Comparison of ENCODE assay signal across 8 cellular contexts in genomic region chr9:131423171-131423581, GRCh38. TPM values are rescaled to one million over a fixed set of nuclear protein-coding genes. Genes with fewer than 3 reads are reported as not detected.
A peak's percentile ranks its signal among the peaks of the same experiment; 100 is the strongest.
DNase-seq lines count a peak whose midpoint lies in the region; ATAC-seq, FAIRE-seq and TF ChIP-seq lines count a peak whose summit lies in the region.

No MANE protein-coding gene starts in this region.

- H3K27me3 ChIP-seq in PC-3 (ENCODE audit: low read length) (no peaks in the 10 kb centered on the region), H1 (replicated peaks in 1 of 4; ENCODE audit: control insufficient read depth in 3 of 4, extremely low read depth in 1 of 4, insufficient read depth in 3 of 4, low read length in 3 of 4) (no peaks in the 10 kb centered on the region), upper lobe of left lung (no peaks in the 10 kb centered on the region)

- H3K14ac ChIP-seq in H1 (ENCODE audit: insufficient read length), result no peak overlapping the region

- ATAC-seq in PC-3, result peak; percentile 93
- ATAC-seq in memory B cell (ENCODE audit: low read depth), result peak; percentile 93
- peak; percentile 75 to 88 for ATAC-seq in upper lobe of left lung (ENCODE audit: low FRiP score in 2 of 2)

- H3K4me3 ChIP-seq in PC-3 (ENCODE audit: low read length) (no peak overlapping the region), H1 (ENCODE audit: extremely low read depth in 1 of 4, insufficient read depth in 2 of 4, low read depth in 3 of 4, low read length in 4 of 4) (peak overlapping the region in 1 of 4 experiments; percentile 19; a peak in 1 of 8 replicates), upper lobe of left lung (no peak overlapping the region)

- no peak overlapping the region for H3K4ac ChIP-seq in H1 (replicated peaks; ENCODE audit: insufficient read length, low read depth, low read length)

- intact Hi-C loops in PC-3 (cut with micrococcal nuclease), result loop anchor here (2.0 kb wide), 1 partner anchor 28 kb away; the partner anchor contains the start of gene PRRC2B

- BruUV-seq in PC-3 (replicated peaks; lab: Mats Ljungman, UMichigan), result no TSS peak

- TF ChIP-seq CTCF in PC-3 (conservative IDR thresholded peaks at IDR 0.05; ENCODE audit: low read depth, low read length), result no peak
- no peak for TF ChIP-seq CTCF in H1 (IDR thresholded peaks at IDR 0.05; ENCODE audit: control extremely low read depth in 1 of 3, insufficient read depth in 1 of 3, low read depth in 1 of 3, low read length in 3 of 3)
- TF ChIP-seq CTCF in upper lobe of left lung (IDR thresholded peaks at IDR 0.05), result no peak

- peaks cover 80% of the 10 kb centered on the region for H3K4me1 Mint-ChIP-seq in activated T-cell treated with anti-CD3 and anti-CD28 coated beads, Interleukin-2, amount 50 U/mL, for 24 hours (ENCODE audit: low read depth)
- peaks cover 52% of the 10 kb centered on the region for H3K4me1 Mint-ChIP-seq in memory B cell

- H4K20me1 ChIP-seq in PC-3 (ENCODE audit: low read length) (peaks cover 65% of the 10 kb centered on the region), H1 (replicated peaks in 1 of 2; ENCODE audit: control insufficient read depth in 1 of 2, insufficient read depth in 2 of 2, low read length in 2 of 2) (peaks cover 53 to 60% of the 10 kb centered on the region in 2 experiments)

- H3K79me2 ChIP-seq in PC-3 (ENCODE audit: low read length) (peaks cover 100% of the 10 kb centered on the region), H1 (ENCODE audit: control insufficient read depth in 1 of 2, insufficient read depth in 2 of 2, low read length in 2 of 2) (peaks cover 81 to 99% of the 10 kb centered on the region in 2 experiments)

- no peak overlapping the region for H3K9ac ChIP-seq in PC-3 (ENCODE audit: low read length)
- H3K9ac ChIP-seq in H1 (replicated peaks in 1 of 4; ENCODE audit: extremely low read depth in 1 of 4, low read depth in 3 of 4, low read length in 3 of 4), result no peak overlapping the region

- H3K36me3 ChIP-seq in PC-3 (ENCODE audit: low read depth, low read length) (no peaks in the 10 kb centered on the region), H1 (ENCODE audit: control insufficient read depth in 2 of 4, insufficient read depth in 4 of 4, low read length in 3 of 4) (no peaks in the 10 kb centered on the region; a peak in 1 of 8 replicates), upper lobe of left lung (peaks cover 0 to under 1% (median 0%) of the 10 kb centered on the region in 4 donors)

- DNase-seq in activated T-cell treated with anti-CD3 and anti-CD28 coated beads, Interleukin-2, amount 50 U/mL, for 24 hours, result no peak
- DNase-seq in activated T-cell treated with anti-CD3 and anti-CD28 coated beads for 4 hours (no peak), PC-3 (peak; percentile 77), H1 (ENCODE audit: low read depth in 1 of 2, low spot score in 2 of 2) (peak in 1 of 2 experiments; percentile 53), memory B cell (ENCODE audit: low spot score in 2 of 2) (peak in 1 of 2 donors; percentile 57), upper lobe of left lung (peak; percentile 64 to 85), GM19239 (ENCODE audit: insufficient read length, low spot score) (no peak)
- no peak for DNase-seq in effector CD8-positive, alpha-beta T cell (lab: John Stamatoyannopoulos, UW)

- no peaks in the 10 kb centered on the region for H3K9me2 ChIP-seq in PC-3 (replicated peaks; ENCODE audit: low read length)

- H2BK20ac ChIP-seq in H1 (ENCODE audit: low read length), result no peak overlapping the region

- no peak for FAIRE-seq in H1 (lab: Jason Lieb, UNC)
- FAIRE-seq in GM19239 (lab: Jason Lieb, UNC), result no peak

- H4K91ac ChIP-seq in H1 (replicated peaks; ENCODE audit: insufficient read length, low read length), result no peak overlapping the region

- no peak overlapping the region for H3K18ac ChIP-seq in H1 (ENCODE audit: extremely low read depth, low read length)

- POLR2A ChIA-PET in PC-3 (lab: Charles Lee; ENCODE audit: unreplicated experiment) (no interaction called here), H1 (lab: Charles Lee; ENCODE audit: partially characterized antibody) (interaction anchor here (0.7 to 1.6 kb wide), 5 partner anchors 15 to 50 kb away, joined by 3 to 5 read pairs (median 3); no protein-coding TSS in a partner anchor)

- TF ChIP-seq EP300 in H1 (IDR thresholded peaks at IDR 0.05; ENCODE audit: borderline replicate concordance in 1 of 2, low read depth in 2 of 2, low read length in 2 of 2) (no peak), upper lobe of left lung (IDR thresholded peaks at IDR 0.05) (no peak)

- no peaks in the 10 kb centered on the region for H3K9me3 Mint-ChIP-seq in activated T-cell treated with anti-CD3 and anti-CD28 coated beads, Interleukin-2, amount 50 U/mL, for 24 hours
- no peaks in the 10 kb centered on the region for H3K9me3 Mint-ChIP-seq in memory B cell

- H3K27me3 Mint-ChIP-seq in activated T-cell treated with anti-CD3 and anti-CD28 coated beads, Interleukin-2, amount 50 U/mL, for 24 hours, result no peaks in the 10 kb centered on the region
- H3K27me3 Mint-ChIP-seq in memory B cell, result no peaks in the 10 kb centered on the region

- H3K4me1 ChIP-seq in PC-3 (ENCODE audit: insufficient read depth, low read length) (peaks cover 20% of the 10 kb centered on the region), H1 (replicated peaks in 1 of 4; ENCODE audit: control insufficient read depth in 3 of 4, insufficient read depth in 4 of 4, low read length in 3 of 4) (peaks cover 21 to 39% (median 35%) of the 10 kb centered on the region in 4 experiments), upper lobe of left lung (peaks cover 50 to 70% (median 54%) of the 10 kb centered on the region in 4 donors)

- H3K4me2 ChIP-seq in PC-3 (ENCODE audit: low read length), result peak overlapping the region; percentile 51
- H3K4me2 ChIP-seq in H1 (ENCODE audit: insufficient read depth in 1 of 2, low read depth in 2 of 2, low read length in 2 of 2), result peak overlapping the region; percentile 7 to 31; a peak in 3 of 4 replicates

- CTCF ChIA-PET in PC-3 (lab: Charles Lee), result interaction anchor here (0.9 kb wide), 1 partner anchor 73 kb away, joined by 3 read pairs; no protein-coding TSS in a partner anchor
- CTCF ChIA-PET in H1 (lab: Charles Lee; ENCODE audit: partially characterized antibody), result interaction anchor here (0.7 to 2.7 kb wide), 6 partner anchors 10 to 74 kb away, joined by 3 to 10 read pairs (median 5); no protein-coding TSS in a partner anchor

- peaks cover 17% of the 10 kb centered on the region for H3K79me1 ChIP-seq in H1 (ENCODE audit: low read depth, low read length)

- no peak overlapping the region for H4K8ac ChIP-seq in H1 (ENCODE audit: extremely low read depth, insufficient read depth, low read length)

- H3K9me3 ChIP-seq in PC-3 (ENCODE audit: low read length), result no peaks in the 10 kb centered on the region
- no peaks in the 10 kb centered on the region for H3K9me3 ChIP-seq in H1 (ENCODE audit: insufficient read depth in 2 of 2, low read depth in 1 of 2, low read length in 1 of 2)
- H3K9me3 ChIP-seq in upper lobe of left lung, result no peaks in the 10 kb centered on the region

- H2AK5ac ChIP-seq in H1 (ENCODE audit: low read depth, low read length), result no peak overlapping the region

- peaks cover 63% of the 10 kb centered on the region for H3K36me3 Mint-ChIP-seq in activated T-cell treated with anti-CD3 and anti-CD28 coated beads, Interleukin-2, amount 50 U/mL, for 24 hours (ENCODE audit: low read depth)
- peaks cover 16% of the 10 kb centered on the region for H3K36me3 Mint-ChIP-seq in memory B cell

- no peak overlapping the region for H2BK15ac ChIP-seq in H1 (ENCODE audit: low read length)

- 59% methylated on average over 14 of the region's 14 CpGs; no CpG with 5 or more reads in 1 of the 2 experiments for whole genome bisulfite sequencing in H1 (ENCODE audit: extremely low coverage in 1 of 2, insufficient coverage in 1 of 2, insufficient read length in 1 of 2, insufficient replicate concordance in 2 of 2, low coverage in 1 of 2, low lambda C conversion rate in 2 of 2, missing lambda C conversion rate in 1 of 2), 2 experiments
- WGBS in upper lobe of left lung, 2 donors, result 33 to 52% methylated on average over 13 to 14 of the region's 14 CpGs

- H2BK5ac ChIP-seq in H1 (ENCODE audit: low read depth, low read length), result no peak overlapping the region

- H3K27ac Mint-ChIP-seq in activated T-cell treated with anti-CD3 and anti-CD28 coated beads, Interleukin-2, amount 50 U/mL, for 24 hours, result peak overlapping the region; percentile 75
- peak overlapping the region; percentile 90 for H3K27ac Mint-ChIP-seq in memory B cell

- H2BK120ac ChIP-seq in H1 (replicated peaks; ENCODE audit: low read depth, low read length), result no peak overlapping the region

- H3K4me3 Mint-ChIP-seq in activated T-cell treated with anti-CD3 and anti-CD28 coated beads, Interleukin-2, amount 50 U/mL, for 24 hours, result no peak overlapping the region
- H3K4me3 Mint-ChIP-seq in memory B cell, result peak overlapping the region; percentile 43

- H3K27ac ChIP-seq in PC-3 (ENCODE audit: low read length), result peak overlapping the region; percentile 8; the same call in 1 of the 2 replicates
- H3K27ac ChIP-seq in H1 (ENCODE audit: low read depth, low read length), result no peak overlapping the region
- peak overlapping the region in 3 of 4 donors; percentile 37 to 84 (median 47) for H3K27ac ChIP-seq in upper lobe of left lung

- H3K56ac ChIP-seq in H1 (replicated peaks; ENCODE audit: insufficient read length, low read depth, low read length), result no peak overlapping the region

- no peak overlapping the region for H3K23ac ChIP-seq in H1 (ENCODE audit: insufficient read length)

- no peaks in the 10 kb centered on the region for H3F3A ChIP-seq in PC-3 (ENCODE audit: low read length, unreplicated experiment)

- H2BK12ac ChIP-seq in H1 (ENCODE audit: low read depth, low read length), result no peak overlapping the region

- no peak for TF ChIP-seq RAD21 in H1 (IDR thresholded peaks at IDR 0.05 in 1 of 2, conservative IDR thresholded peaks at IDR 0.05 in 1 of 2; ENCODE audit: low read depth in 2 of 2, low read length in 2 of 2)

- H3K23me2 ChIP-seq in H1 (ENCODE audit: low read depth, low read length), result no peaks in the 10 kb centered on the region

- TF ChIP-seq POLR2A in H1 (IDR thresholded peaks at IDR 0.05; ENCODE audit: control extremely low read depth in 1 of 2, low read depth in 2 of 2, low read length in 2 of 2) (peak in 1 of 2 experiments; percentile 59; a peak in 1 of 3 replicates), upper lobe of left lung (IDR thresholded peaks at IDR 0.05) (no peak)

- H2AFZ ChIP-seq in PC-3 (ENCODE audit: low read length) (no peak overlapping the region), H1 (ENCODE audit: low read length) (no peak overlapping the region)

- H4K5ac ChIP-seq in H1 (ENCODE audit: insufficient read length, low read depth, low read length), result no peak overlapping the region

RNA-seq across cellular contexts. Expression of gene PRRC2B, which starts 29.3 kb away (rescaled TPM):
- total RNA-seq in PC-3 (2014; rRNA removed), result 46.9 and 64.7 TPM in 2 replicates
- 249 and 255 TPM in 2 replicates for total RNA-seq in H1 (2021; fragmentation: NEBNext Ultra II Directional; extraction: Animal tissue kit (Norgen Biotek cat#: 25700))
- polyA plus RNA-seq in H1 (2011; rRNA removed), result 37.3 and 55.3 TPM in 2 replicates
- polyA plus RNA-seq in H1 (2011; cell fraction: cytosol; rRNA removed), result 32.6 TPM
- polyA plus RNA-seq in H1 (2011; cell fraction: nucleus; rRNA removed), result 115 TPM
- 96.3 to 122 TPM (median 108 TPM) in 4 replicates for polyA plus RNA-seq in H1 (2012, experiment 1 of 2)
- 52.2 TPM for polyA plus RNA-seq in H1 (2012, experiment 2 of 2)
- 64.3 TPM for polyA plus RNA-seq in H1 (2013, experiment 1 of 2)
- polyA plus RNA-seq in H1 (2013, experiment 2 of 2), result 64.7 TPM
- 102 and 131 TPM in 2 replicates for polyA minus RNA-seq in H1 (2011; rRNA and poly(A)+ RNA removed)
- polyA minus RNA-seq in H1 (2011; cell fraction: cytosol; rRNA and poly(A)+ RNA removed), result 63.8 TPM
- 69.0 TPM for polyA minus RNA-seq in H1 (2011; cell fraction: nucleus; rRNA and poly(A)+ RNA removed)
- total RNA-seq in upper lobe of left lung, result 100 to 1,000 TPM; 114 to 348 (median 186) TPM

Comparison
In these comparisons a context has a peak if more than half of its experiments do, and no peak if none do; other contexts are left out.
1. DNase-seq: peak in PC-3 (single experiment) and upper lobe of left lung (2 of 2); none in activated T-cell treated with anti-CD3 and anti-CD28 coated beads, Interleukin-2, amount 50 U/mL, for 24 hours (single experiment), activated T-cell treated with anti-CD3 and anti-CD28 coated beads for 4 hours (single experiment), GM19239 (single experiment) and effector CD8-positive, alpha-beta T cell (single experiment).
2. Peak in every context shown above with its lines, with median percentiles within 50 percentile points of each other: ATAC-seq.